ENCODE assay signal across 17 cellular contexts in genomic region chr10:122033224-122033926, GRCh38. TPM values are rescaled to one million over a fixed set of nuclear protein-coding genes. Genes with fewer than 3 reads are reported as not detected.
DNase-seq lines count a peak whose midpoint lies in the region; ATAC-seq, FAIRE-seq and TF ChIP-seq lines count a peak whose summit lies in the region.
"Had no signal": no experiment of that assay in that cellular context is flagged by ENCODE, and none has a peak within 500 bp of the region (broad histone marks: within the 10 kb centered on the region; RNA-seq: fewer than 3 reads in every experiment).

No MANE protein-coding gene starts in this region.

- no peaks in the 10 kb centered on the region for H3K4me1 ChIP-seq in breast epithelium
- no peaks in the 10 kb centered on the region for H3K4me1 ChIP-seq in mammary epithelial cell (ENCODE audit: insufficient read depth, low read length)
- no peaks in the 10 kb centered on the region for H3K4me1 ChIP-seq in lower lobe of right lung
- peaks cover 0 to 15% (median 6%) of the 10 kb centered on the region in 4 donors for H3K4me1 ChIP-seq in upper lobe of left lung
- peaks cover 0 to 2% of the 10 kb centered on the region in 2 experiments; a peak in 1 of 4 replicates for H3K4me1 ChIP-seq in SK-N-SH (ENCODE audit: control insufficient read depth in 1 of 2, insufficient read depth in 2 of 2, low read depth in 1 of 2, low read length in 1 of 2)

- H3K9me3 ChIP-seq in breast epithelium (no peaks in the 10 kb centered on the region), mammary epithelial cell (replicated peaks; ENCODE audit: insufficient read depth, low read length) (no peaks in the 10 kb centered on the region), lower lobe of right lung (no peaks in the 10 kb centered on the region), upper lobe of left lung (no peaks in the 10 kb centered on the region), SK-N-SH (no peaks in the 10 kb centered on the region)

- POLR2A ChIA-PET in SK-N-SH (lab: Yijun Ruan, JAX), result no interaction called here

- no peak for FAIRE-seq in GM12891 (lab: Jason Lieb, UNC)

- no peak overlapping the region for H2AFZ ChIP-seq in mammary epithelial cell (ENCODE audit: low read depth, low read length)
- H2AFZ ChIP-seq in SK-N-SH (ENCODE audit: low read depth), result no peak overlapping the region

- CTCF ChIA-PET in mammary epithelial cell (lab: Charles Lee; ENCODE audit: low non-redundant PET), result no interaction called here
- CTCF ChIA-PET in SK-N-SH (lab: Yijun Ruan, JAX), result interaction anchor here (1.0 kb wide), 1 partner anchor 235 kb away, joined by 4 read pairs; no protein-coding TSS in a partner anchor

- TF ChIP-seq RAD21 in SK-N-SH (IDR thresholded peaks at IDR 0.05; ENCODE audit: low read length), result no peak

- ATAC-seq in lower lobe of right lung (peak; percentile 94 to 96), upper lobe of left lung (ENCODE audit: low FRiP score in 2 of 2) (peak; percentile 57 to 88)
- ATAC-seq: SK-N-SH treated with all-trans-retinoic acid at 6 μM for 48 hours had no signal

- in situ Hi-C loops in mammary epithelial cell (cut with MboI; ENCODE audit: low sequenced_read_pairs in 2 of 2), result no loop called here

- H3K36me3 ChIP-seq in breast epithelium (no peaks in the 10 kb centered on the region), mammary epithelial cell (ENCODE audit: insufficient read depth, low read length) (no peaks in the 10 kb centered on the region), lower lobe of right lung (no peaks in the 10 kb centered on the region), upper lobe of left lung (no peaks in the 10 kb centered on the region), SK-N-SH (replicated peaks in 1 of 2; ENCODE audit: control insufficient read depth in 1 of 2, insufficient read depth in 2 of 2, low read length in 1 of 2) (no peaks in the 10 kb centered on the region)

- H3K27me3 ChIP-seq in breast epithelium (no peaks in the 10 kb centered on the region), mammary epithelial cell (ENCODE audit: insufficient read depth, low read length) (peaks cover under 1% of the 10 kb centered on the region), lower lobe of right lung (ENCODE audit: low read depth) (no peaks in the 10 kb centered on the region), upper lobe of left lung (no peaks in the 10 kb centered on the region), SK-N-SH (ENCODE audit: insufficient read depth) (no peaks in the 10 kb centered on the region; the same call in 1 of the 2 replicates)

- TF ChIP-seq EP300 in upper lobe of left lung (IDR thresholded peaks at IDR 0.05) (peak in 3 of 4 donors; percentile 15 to 80 (median 40)), SK-N-SH (IDR thresholded peaks at IDR 0.05; ENCODE audit: borderline replicate concordance in 1 of 2, low read depth in 1 of 2, low read length in 1 of 2) (no peak)

- H4K20me1 ChIP-seq in mammary epithelial cell (ENCODE audit: insufficient read depth, low read length) (no peaks in the 10 kb centered on the region), SK-N-SH (ENCODE audit: insufficient read depth) (no peaks in the 10 kb centered on the region)

- H3K79me2 ChIP-seq in mammary epithelial cell (ENCODE audit: insufficient read depth, low read length) (no peaks in the 10 kb centered on the region), SK-N-SH (ENCODE audit: insufficient read depth) (no peaks in the 10 kb centered on the region)

- H3K9ac ChIP-seq in mammary epithelial cell (ENCODE audit: insufficient read depth, low read length) (no peak overlapping the region), SK-N-SH (no peak overlapping the region)

- no peaks in the 10 kb centered on the region for H3K9me2 ChIP-seq in SK-N-SH

- H3K27ac ChIP-seq in breast epithelium (peak overlapping the region; percentile 57 to 60), mammary epithelial cell (ENCODE audit: insufficient read depth, low read depth, low read length) (no peak overlapping the region), lower lobe of right lung (no peak overlapping the region), upper lobe of left lung (peak overlapping the region in 3 of 4 donors; percentile 2 to 36 (median 13)), SK-N-SH (ENCODE audit: low read depth in 2 of 2, low read length in 1 of 2) (no peak overlapping the region)

- H3K4me2 ChIP-seq in mammary epithelial cell (ENCODE audit: insufficient read depth, low read depth, low read length) (no peak overlapping the region), SK-N-SH (no peak overlapping the region)

- intact Hi-C loops in breast epithelium (cut with DNase I; ENCODE audit: low total_unique reads), result no loop called here
- intact Hi-C loops in mammary epithelial cell (cut with micrococcal nuclease), result no loop called here
- intact Hi-C loops in lower lobe of right lung (cut with DNase I), result no loop called here

- no peaks in the 10 kb centered on the region for H3F3A ChIP-seq in SK-N-SH (replicated peaks; ENCODE audit: insufficient read depth)

- DNase-seq in breast epithelium (ENCODE audit: low spot score in 2 of 2) (peak; percentile 42 to 60), mammary epithelial cell (no peak), epithelial cell of esophagus (ENCODE audit: low read depth) (peak; percentile 47), lower lobe of right lung (peak; percentile 68), upper lobe of left lung (peak in 1 of 2 donors; percentile 79), GM12891 (ENCODE audit: insufficient read length, low spot score) (no peak), SK-N-SH (no peak)
- DNase-seq in stimulated activated CD4-positive, alpha-beta T cell treated with anti-CD3 and anti-CD28 coated beads, Interleukin-4, amount 100 ng/mL, for 24 hours, result no peak
- DNase-seq: activated CD4-positive, alpha-beta T cell treated with anti-CD3 and anti-CD28 coated beads, Interleukin-2, amount 10 ng/mL, durations not matched to agents 24 days and 14 days; activated naive CD8-positive, alpha-beta T cell treated with anti-CD3 and anti-CD28 coated beads, Interleukin-2, amount 10 ng/mL, durations not matched to agents 7 days and 5 days; CD4-positive, CD25-positive, alpha-beta regulatory T cell; immature natural killer cell; NCI-H1694 treated with DMSO at 0.1 percent for 48 hours; NCI-H524; retina; stimulated activated CD4-positive, alpha-beta T cell treated with anti-CD3 and anti-CD28 coated beads, Interleukin-1b, Interleukin-23, amount 100 ng/mL, for 48 hours had no signal

- 63% methylated on average over 7 of the region's 9 CpGs for WGBS in mammary epithelial cell (ENCODE audit: low coverage, missing lambda C conversion rate)
- WGBS in upper lobe of left lung, 2 donors, result 43 to 53% methylated on average over 9 of the region's 9 CpGs
- 65% methylated on average over 9 of the region's 9 CpGs for WGBS in SK-N-SH (ENCODE audit: low lambda C conversion rate)

- no peak for TF ChIP-seq POLR2A in breast epithelium (IDR thresholded peaks at IDR 0.05)
- no peak for TF ChIP-seq POLR2A in upper lobe of left lung (IDR thresholded peaks at IDR 0.05)
- TF ChIP-seq POLR2A in GM12891 (IDR thresholded peaks at IDR 0.05; ENCODE audit: low read depth, low read length), result no peak

- no peak for TF ChIP-seq CTCF in breast epithelium (IDR thresholded peaks at IDR 0.05)
- no peak for TF ChIP-seq CTCF in mammary epithelial cell (conservative IDR thresholded peaks at IDR 0.05 in 1 of 2, IDR thresholded peaks at IDR 0.05 in 1 of 2; ENCODE audit: extremely low read depth in 1 of 2, insufficient read depth in 1 of 2, low read depth in 1 of 2, low read length in 2 of 2)
- no peak for TF ChIP-seq CTCF in epithelial cell of esophagus (IDR thresholded peaks at IDR 0.05; ENCODE audit: insufficient read depth, low read depth, low read length, missing control alignments)
- TF ChIP-seq CTCF in lower lobe of right lung (IDR thresholded peaks at IDR 0.05), result no peak
- TF ChIP-seq CTCF in upper lobe of left lung (IDR thresholded peaks at IDR 0.05), result no peak
- no peak for TF ChIP-seq CTCF in SK-N-SH (IDR thresholded peaks at IDR 0.05)

- H3K4me3 ChIP-seq in breast epithelium (no peak overlapping the region), mammary epithelial cell (replicated peaks in 1 of 3; ENCODE audit: insufficient read depth in 1 of 3, low read depth in 2 of 3, low read length in 3 of 3) (no peak overlapping the region), epithelial cell of esophagus (ENCODE audit: low read length) (no peak overlapping the region), lower lobe of right lung (no peak overlapping the region), upper lobe of left lung (no peak overlapping the region), SK-N-SH (ENCODE audit: low read depth in 2 of 2, low read length in 1 of 2) (no peak overlapping the region)

- dilution Hi-C loops in mammary epithelial cell (cut with HindIII; ENCODE audit: low sequenced_read_pairs), result no loop called here

- BruUV-seq in mammary epithelial cell (replicated peaks; lab: Mats Ljungman, UMichigan), result no TSS peak

TF ChIP-seq in GM12891, 5 proteins besides CTCF, POLR2A, EP300 and RAD21 (continues in another document):
- TF ChIP-seq TAF1 (IDR thresholded peaks at IDR 0.05; ENCODE audit: low read depth, low read length), result no peak
- TF ChIP-seq POU2F2 (IDR thresholded peaks at IDR 0.05; ENCODE audit: low read depth, low read length), result no peak
- TF ChIP-seq PAX5 (IDR thresholded peaks at IDR 0.05; ENCODE audit: insufficient read depth, low read length, severe bottlenecking), result no peak
- TF ChIP-seq POLR2AphosphoS5 (IDR thresholded peaks at IDR 0.05; ENCODE audit: low read depth, low read length), result no peak

RNA-seq across cellular contexts. Expression of gene TACC2, which starts 44.4 kb away (rescaled TPM):
- total RNA-seq in breast epithelium (10 to 100 TPM; 26.1 to 30.5 (median 28.5) TPM), mammary epithelial cell (10 to 100 TPM; 12.7 to 41.7 TPM), lower lobe of right lung (141 TPM), upper lobe of left lung (100 to 1,000 TPM; 158 to 701 (median 386) TPM)
- polyA plus RNA-seq in mammary epithelial cell (17.6 TPM), SK-N-SH (2012; rRNA removed) (5.3 and 8.8 TPM in 2 replicates)
- 15.5 TPM for polyA minus RNA-seq in mammary epithelial cell
- 0.09 TPM for polyA plus RNA-seq in GM12891 (2012; ENCODE audit: low read depth, missing spikeins)
- polyA plus RNA-seq in SK-N-SH (2012; cell fraction: cytosol; rRNA removed), result 7.0 and 7.9 TPM in 2 replicates
- polyA plus RNA-seq in SK-N-SH (2012; cell fraction: nucleus; rRNA removed), result 25.6 and 29.7 TPM in 2 replicates
- total RNA-seq: activated CD4-positive, alpha-beta T cell treated with anti-CD3 and anti-CD28 coated beads, Interleukin-2, amount 10 ng/mL, durations not matched to agents 24 days and 14 days; activated naive CD8-positive, alpha-beta T cell treated with anti-CD3 and anti-CD28 coated beads, Interleukin-2, amount 10 ng/mL, durations not matched to agents 7 days and 5 days; CD4-positive, CD25-positive, alpha-beta regulatory T cell had no signal
- polyA plus RNA-seq: CD4-positive, CD25-positive, alpha-beta regulatory T cell; immature natural killer cell had no signal

RNA-seq across cellular contexts. Expression of gene NSMCE4A, which starts 58.4 kb away (rescaled TPM):
- total RNA-seq in breast epithelium, result 100 to 1,000 TPM in 2 of 3 donors, 10 to 100 TPM in 1; 72.2 to 120 (median 119) TPM
- 10 to 100 TPM; 14.5 to 28.6 TPM for total RNA-seq in mammary epithelial cell
- polyA plus RNA-seq in mammary epithelial cell, result 22.5 TPM
- 28.6 TPM for polyA minus RNA-seq in mammary epithelial cell
- 37.1 TPM for total RNA-seq in lower lobe of right lung
- 100 to 1,000 TPM in 2 of 6 donors, 10 to 100 TPM in 4; 34.8 to 131 (median 50.7) TPM for total RNA-seq in upper lobe of left lung
- 35.5 TPM for polyA plus RNA-seq in GM12891 (2012; ENCODE audit: low read depth, missing spikeins)
- 28.5 and 35.6 TPM in 2 replicates for polyA plus RNA-seq in SK-N-SH (2012; rRNA removed)
- 29.9 and 31.8 TPM in 2 replicates for polyA plus RNA-seq in SK-N-SH (2012; cell fraction: cytosol; rRNA removed)
- polyA plus RNA-seq in SK-N-SH (2012; cell fraction: nucleus; rRNA removed), result 96.2 and 102 TPM in 2 replicates

Comparison
In these comparisons a context has a peak if more than half of its experiments do, and no peak if none do; other contexts are left out.
1. DNase-seq: peak in breast epithelium (2 of 2), epithelial cell of esophagus (single experiment) and lower lobe of right lung (single experiment); none in mammary epithelial cell (single experiment), GM12891 (single experiment), SK-N-SH (single experiment) and stimulated activated CD4-positive, alpha-beta T cell treated with anti-CD3 and anti-CD28 coated beads, Interleukin-4, amount 100 ng/mL, for 24 hours (single experiment).
2. H3K27ac ChIP-seq: peak in breast epithelium (2 of 2) and upper lobe of left lung (3 of 4); none in mammary epithelial cell (single experiment), lower lobe of right lung (single experiment) and SK-N-SH (0 of 2).